In the genomic region with DNA sequence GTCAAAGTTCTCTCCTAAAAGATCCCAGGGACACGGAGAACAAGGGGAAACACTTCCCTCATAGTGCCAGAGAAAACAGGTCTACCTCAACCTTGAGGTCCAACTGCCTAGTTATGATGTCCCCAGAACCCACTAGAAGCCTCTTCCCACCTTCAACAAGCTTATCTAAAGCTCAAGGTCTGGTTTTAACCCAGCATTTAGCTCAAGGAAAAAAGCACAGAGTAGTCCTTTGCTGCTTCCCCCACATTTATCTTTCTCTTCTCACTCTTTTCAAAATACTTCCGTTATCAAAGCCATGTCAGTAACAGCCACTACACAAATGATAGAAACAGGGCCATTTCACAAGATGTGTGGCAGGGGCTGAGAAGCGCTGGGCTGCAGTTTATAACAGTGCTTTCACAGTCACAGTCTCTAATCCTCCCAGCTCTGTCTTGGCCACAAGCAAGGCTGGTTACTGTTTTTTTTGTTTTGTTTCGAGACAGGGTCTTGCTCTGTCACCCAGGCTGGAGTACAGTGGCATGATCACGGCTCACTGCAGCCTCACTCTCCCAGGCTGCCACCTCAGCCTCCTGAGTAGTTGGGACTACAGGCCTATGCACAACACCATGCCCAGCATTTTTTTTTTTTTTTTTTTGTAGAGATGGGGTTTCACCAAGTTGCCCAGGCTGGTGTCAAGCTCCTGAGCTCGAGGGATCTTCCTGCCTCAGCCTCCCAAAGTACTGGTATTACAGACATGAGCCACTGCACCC, we compare ENCODE assay signal across 1 cellular context.
TF ChIP-seq lines count a peak whose summit lies in the region.

No MANE protein-coding gene starts in this region.

TF ChIP-seq in IMR-90, 13 proteins besides CTCF, POLR2A, EP300 and RAD21:
- TF ChIP-seq, protein P1, sequence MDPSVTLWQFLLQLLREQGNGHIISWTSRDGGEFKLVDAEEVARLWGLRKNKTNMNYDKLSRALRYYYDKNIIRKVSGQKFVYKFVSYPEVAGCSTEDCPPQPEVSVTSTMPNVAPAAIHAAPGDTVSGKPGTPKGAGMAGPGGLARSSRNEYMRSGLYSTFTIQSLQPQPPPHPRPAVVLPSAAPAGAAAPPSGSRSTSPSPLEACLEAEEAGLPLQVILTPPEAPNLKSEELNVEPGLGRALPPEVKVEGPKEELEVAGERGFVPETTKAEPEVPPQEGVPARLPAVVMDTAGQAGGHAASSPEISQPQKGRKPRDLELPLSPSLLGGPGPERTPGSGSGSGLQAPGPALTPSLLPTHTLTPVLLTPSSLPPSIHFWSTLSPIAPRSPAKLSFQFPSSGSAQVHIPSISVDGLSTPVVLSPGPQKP (IDR thresholded peaks at IDR 0.05; ENCODE audit: borderline replicate concordance, low read depth, low read length) = no peak
- TF ChIP-seq, protein P2, sequence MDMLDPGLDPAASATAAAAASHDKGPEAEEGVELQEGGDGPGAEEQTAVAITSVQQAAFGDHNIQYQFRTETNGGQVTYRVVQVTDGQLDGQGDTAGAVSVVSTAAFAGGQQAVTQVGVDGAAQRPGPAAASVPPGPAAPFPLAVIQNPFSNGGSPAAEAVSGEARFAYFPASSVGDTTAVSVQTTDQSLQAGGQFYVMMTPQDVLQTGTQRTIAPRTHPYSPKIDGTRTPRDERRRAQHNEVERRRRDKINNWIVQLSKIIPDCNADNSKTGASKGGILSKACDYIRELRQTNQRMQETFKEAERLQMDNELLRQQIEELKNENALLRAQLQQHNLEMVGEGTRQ (IDR thresholded peaks at IDR 0.05; ENCODE audit: low read depth, low read length) = no peak
- no peak for TF ChIP-seq CHD1 (IDR thresholded peaks at IDR 0.05; ENCODE audit: low read depth, low read length)
- TF ChIP-seq SMC3 (IDR thresholded peaks at IDR 0.05; ENCODE audit: low read depth, low read length) = no peak
- TF ChIP-seq MAZ (IDR thresholded peaks at IDR 0.05; ENCODE audit: borderline replicate concordance, low read depth, low read length) = no peak
- no peak for TF ChIP-seq CEBPB (IDR thresholded peaks at IDR 0.05; ENCODE audit: low read depth, low read length)
